ENCODE assay signal across 2 cellular contexts in genomic region chr12:42790761-42791151, GRCh38.
TF ChIP-seq lines count a peak whose summit lies in the region.

No MANE protein-coding gene starts in this region.

TF ChIP-seq in SK-N-SH treated with all-trans-retinoic acid at 6 μM for 48 hours, 23 proteins besides CTCF, POLR2A, EP300 and RAD21 (continued from another document):
- TF ChIP-seq, protein P1, sequence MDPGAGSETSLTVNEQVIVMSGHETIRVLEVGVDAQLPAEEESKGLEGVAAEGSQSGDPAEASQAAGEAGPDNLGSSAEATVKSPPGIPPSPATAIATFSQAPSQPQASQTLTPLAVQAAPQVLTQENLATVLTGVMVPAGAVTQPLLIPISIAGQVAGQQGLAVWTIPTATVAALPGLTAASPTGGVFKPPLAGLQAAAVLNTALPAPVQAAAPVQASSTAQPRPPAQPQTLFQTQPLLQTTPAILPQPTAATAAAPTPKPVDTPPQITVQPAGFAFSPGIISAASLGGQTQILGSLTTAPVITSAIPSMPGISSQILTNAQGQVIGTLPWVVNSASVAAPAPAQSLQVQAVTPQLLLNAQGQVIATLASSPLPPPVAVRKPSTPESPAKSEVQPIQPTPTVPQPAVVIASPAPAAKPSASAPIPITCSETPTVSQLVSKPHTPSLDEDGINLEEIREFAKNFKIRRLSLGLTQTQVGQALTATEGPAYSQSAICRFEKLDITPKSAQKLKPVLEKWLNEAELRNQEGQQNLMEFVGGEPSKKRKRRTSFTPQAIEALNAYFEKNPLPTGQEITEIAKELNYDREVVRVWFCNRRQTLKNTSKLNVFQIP (CRISPR knock-in tag; IDR thresholded peaks at IDR 0.05; ENCODE audit: borderline replicate concordance, low read depth): no peak
- TF ChIP-seq OSR1 (CRISPR knock-in tag; IDR thresholded peaks at IDR 0.05): no peak

TF ChIP-seq in WTC11, 78 proteins besides CTCF, POLR2A, EP300 and RAD21 (continued from another document):
- TF ChIP-seq, protein P2, sequence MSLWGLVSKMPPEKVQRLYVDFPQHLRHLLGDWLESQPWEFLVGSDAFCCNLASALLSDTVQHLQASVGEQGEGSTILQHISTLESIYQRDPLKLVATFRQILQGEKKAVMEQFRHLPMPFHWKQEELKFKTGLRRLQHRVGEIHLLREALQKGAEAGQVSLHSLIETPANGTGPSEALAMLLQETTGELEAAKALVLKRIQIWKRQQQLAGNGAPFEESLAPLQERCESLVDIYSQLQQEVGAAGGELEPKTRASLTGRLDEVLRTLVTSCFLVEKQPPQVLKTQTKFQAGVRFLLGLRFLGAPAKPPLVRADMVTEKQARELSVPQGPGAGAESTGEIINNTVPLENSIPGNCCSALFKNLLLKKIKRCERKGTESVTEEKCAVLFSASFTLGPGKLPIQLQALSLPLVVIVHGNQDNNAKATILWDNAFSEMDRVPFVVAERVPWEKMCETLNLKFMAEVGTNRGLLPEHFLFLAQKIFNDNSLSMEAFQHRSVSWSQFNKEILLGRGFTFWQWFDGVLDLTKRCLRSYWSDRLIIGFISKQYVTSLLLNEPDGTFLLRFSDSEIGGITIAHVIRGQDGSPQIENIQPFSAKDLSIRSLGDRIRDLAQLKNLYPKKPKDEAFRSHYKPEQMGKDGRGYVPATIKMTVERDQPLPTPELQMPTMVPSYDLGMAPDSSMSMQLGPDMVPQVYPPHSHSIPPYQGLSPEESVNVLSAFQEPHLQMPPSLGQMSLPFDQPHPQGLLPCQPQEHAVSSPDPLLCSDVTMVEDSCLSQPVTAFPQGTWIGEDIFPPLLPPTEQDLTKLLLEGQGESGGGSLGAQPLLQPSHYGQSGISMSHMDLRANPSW (CRISPR knock-in tag; conservative IDR thresholded peaks at IDR 0.05; ENCODE audit: low read depth): no peak
- TF ChIP-seq ZNF232 (CRISPR knock-in tag; IDR thresholded peaks at IDR 0.05) (no peak), ZNF121 (CRISPR knock-in tag; IDR thresholded peaks at IDR 0.05) (no peak), TEAD1 (CRISPR knock-in tag; IDR thresholded peaks at IDR 0.05) (no peak), TP53 (CRISPR knock-in tag; IDR thresholded peaks at IDR 0.05) (no peak), PRRX2 (CRISPR knock-in tag; IDR thresholded peaks at IDR 0.05) (no peak), NR2C2 (CRISPR knock-in tag; IDR thresholded peaks at IDR 0.05) (no peak), JUN (CRISPR knock-in tag; IDR thresholded peaks at IDR 0.05) (no peak)
- TF ChIP-seq, protein P3, sequence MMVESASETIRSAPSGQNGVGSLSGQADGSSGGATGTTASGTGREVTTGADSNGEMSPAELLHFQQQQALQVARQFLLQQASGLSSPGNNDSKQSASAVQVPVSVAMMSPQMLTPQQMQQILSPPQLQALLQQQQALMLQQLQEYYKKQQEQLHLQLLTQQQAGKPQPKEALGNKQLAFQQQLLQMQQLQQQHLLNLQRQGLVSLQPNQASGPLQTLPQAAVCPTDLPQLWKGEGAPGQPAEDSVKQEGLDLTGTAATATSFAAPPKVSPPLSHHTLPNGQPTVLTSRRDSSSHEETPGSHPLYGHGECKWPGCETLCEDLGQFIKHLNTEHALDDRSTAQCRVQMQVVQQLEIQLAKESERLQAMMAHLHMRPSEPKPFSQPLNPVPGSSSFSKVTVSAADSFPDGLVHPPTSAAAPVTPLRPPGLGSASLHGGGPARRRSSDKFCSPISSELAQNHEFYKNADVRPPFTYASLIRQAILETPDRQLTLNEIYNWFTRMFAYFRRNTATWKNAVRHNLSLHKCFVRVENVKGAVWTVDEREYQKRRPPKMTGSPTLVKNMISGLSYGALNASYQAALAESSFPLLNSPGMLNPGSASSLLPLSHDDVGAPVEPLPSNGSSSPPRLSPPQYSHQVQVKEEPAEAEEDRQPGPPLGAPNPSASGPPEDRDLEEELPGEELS (CRISPR knock-in tag; IDR thresholded peaks at IDR 0.05): no peak
- TF ChIP-seq, protein P4, sequence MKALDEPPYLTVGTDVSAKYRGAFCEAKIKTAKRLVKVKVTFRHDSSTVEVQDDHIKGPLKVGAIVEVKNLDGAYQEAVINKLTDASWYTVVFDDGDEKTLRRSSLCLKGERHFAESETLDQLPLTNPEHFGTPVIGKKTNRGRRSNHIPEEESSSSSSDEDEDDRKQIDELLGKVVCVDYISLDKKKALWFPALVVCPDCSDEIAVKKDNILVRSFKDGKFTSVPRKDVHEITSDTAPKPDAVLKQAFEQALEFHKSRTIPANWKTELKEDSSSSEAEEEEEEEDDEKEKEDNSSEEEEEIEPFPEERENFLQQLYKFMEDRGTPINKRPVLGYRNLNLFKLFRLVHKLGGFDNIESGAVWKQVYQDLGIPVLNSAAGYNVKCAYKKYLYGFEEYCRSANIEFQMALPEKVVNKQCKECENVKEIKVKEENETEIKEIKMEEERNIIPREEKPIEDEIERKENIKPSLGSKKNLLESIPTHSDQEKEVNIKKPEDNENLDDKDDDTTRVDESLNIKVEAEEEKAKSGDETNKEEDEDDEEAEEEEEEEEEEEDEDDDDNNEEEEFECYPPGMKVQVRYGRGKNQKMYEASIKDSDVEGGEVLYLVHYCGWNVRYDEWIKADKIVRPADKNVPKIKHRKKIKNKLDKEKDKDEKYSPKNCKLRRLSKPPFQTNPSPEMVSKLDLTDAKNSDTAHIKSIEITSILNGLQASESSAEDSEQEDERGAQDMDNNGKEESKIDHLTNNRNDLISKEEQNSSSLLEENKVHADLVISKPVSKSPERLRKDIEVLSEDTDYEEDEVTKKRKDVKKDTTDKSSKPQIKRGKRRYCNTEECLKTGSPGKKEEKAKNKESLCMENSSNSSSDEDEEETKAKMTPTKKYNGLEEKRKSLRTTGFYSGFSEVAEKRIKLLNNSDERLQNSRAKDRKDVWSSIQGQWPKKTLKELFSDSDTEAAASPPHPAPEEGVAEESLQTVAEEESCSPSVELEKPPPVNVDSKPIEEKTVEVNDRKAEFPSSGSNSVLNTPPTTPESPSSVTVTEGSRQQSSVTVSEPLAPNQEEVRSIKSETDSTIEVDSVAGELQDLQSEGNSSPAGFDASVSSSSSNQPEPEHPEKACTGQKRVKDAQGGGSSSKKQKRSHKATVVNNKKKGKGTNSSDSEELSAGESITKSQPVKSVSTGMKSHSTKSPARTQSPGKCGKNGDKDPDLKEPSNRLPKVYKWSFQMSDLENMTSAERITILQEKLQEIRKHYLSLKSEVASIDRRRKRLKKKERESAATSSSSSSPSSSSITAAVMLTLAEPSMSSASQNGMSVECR (CRISPR knock-in tag; IDR thresholded peaks at IDR 0.05; ENCODE audit: borderline replicate concordance): no peak
- TF ChIP-seq, protein P5, sequence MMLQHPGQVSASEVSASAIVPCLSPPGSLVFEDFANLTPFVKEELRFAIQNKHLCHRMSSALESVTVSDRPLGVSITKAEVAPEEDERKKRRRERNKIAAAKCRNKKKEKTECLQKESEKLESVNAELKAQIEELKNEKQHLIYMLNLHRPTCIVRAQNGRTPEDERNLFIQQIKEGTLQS (CRISPR knock-in tag; conservative IDR thresholded peaks at IDR 0.05): no peak
